In the genomic region with DNA sequence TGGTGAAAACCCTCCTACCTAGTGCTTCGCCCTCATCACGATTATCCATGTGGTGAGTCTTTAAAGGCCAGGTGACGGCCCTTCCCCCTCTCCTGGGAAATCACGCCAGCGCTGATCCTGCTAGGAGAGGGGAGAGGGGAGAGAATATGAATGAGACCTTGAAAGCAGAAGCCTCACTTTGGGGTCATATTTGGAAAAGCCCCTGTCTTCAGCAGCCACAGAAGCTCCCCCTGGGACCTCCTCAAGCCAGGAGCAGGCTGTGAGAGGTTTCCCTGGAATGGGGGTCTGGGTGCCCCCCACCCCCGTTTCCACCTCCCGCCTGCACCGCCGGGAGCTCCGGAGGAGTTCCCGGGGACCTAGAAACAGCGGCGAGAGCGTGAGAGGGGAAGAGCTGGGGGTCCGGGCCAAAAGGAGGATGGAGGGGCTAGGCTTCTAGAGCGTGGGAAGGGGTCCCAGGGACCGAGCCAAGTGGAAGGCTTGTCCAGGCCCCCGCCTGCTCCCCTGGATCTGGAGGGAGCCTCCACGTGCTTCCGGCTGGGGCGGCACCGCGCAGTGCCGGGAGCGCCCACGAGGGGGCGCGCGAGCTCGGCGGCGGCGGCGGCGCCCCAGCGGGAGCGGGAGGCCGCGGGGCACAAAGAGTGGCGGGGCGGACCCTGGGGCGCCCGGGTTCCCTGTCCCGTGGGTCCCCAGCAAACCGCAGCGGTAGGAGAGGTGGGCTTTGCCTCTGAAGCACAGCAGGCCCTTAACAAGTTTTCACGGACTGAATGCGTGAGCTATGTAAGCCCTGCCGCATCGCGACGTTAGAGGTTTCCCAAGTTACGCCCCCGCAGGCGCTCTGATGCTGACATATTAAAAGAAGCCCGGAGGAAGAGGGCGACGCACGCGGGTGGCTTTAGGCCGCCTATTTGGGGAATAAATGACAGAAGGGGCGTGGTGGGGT, we compare ENCODE assay signal across 7 cellular contexts.
DNase-seq lines count a peak whose midpoint lies in the region; ATAC-seq, FAIRE-seq and TF ChIP-seq lines count a peak whose summit lies in the region.

No MANE protein-coding gene starts in this region.

- peaks cover 12% of the 10 kb centered on the region for H3K4me1 Mint-ChIP-seq in chondrocyte (ENCODE audit: low read depth)

- H3K9ac ChIP-seq in HepG2 (ENCODE audit: insufficient read depth, low read depth, low read length) = no peak overlapping the region

- H2AFZ ChIP-seq in HepG2 (ENCODE audit: low read length) = no peak overlapping the region

- 7% methylated on average over 21 of the region's 62 CpGs for WGBS in HepG2 (ENCODE audit: low lambda C conversion rate)

- H3K9me3 Mint-ChIP-seq in chondrocyte (ENCODE audit: low read depth) = peaks cover 8% of the 10 kb centered on the region

- H3K27ac ChIP-seq in HepG2 (ENCODE audit: extremely low read length, insufficient read depth, low read length) = no peak overlapping the region

- no peaks in the 10 kb centered on the region for H4K20me1 ChIP-seq in HepG2 (ENCODE audit: insufficient read depth, low read length)

- no peaks in the 10 kb centered on the region for H3K79me2 ChIP-seq in HepG2 (ENCODE audit: insufficient read depth, low read length)

- H3K4me3 ChIP-seq in HepG2 (replicated peaks in 1 of 3; ENCODE audit: insufficient read depth in 1 of 3, low read depth in 2 of 3, low read length in 3 of 3) = peak overlapping the region; percentile 41 to 72 (median 49)

- no peak for FAIRE-seq in HepG2 (lab: Jason Lieb, UNC)

- TF ChIP-seq POLR2A in HepG2 (IDR thresholded peaks at IDR 0.05; ENCODE audit: insufficient read depth in 1 of 2, low read depth in 2 of 2, low read length in 2 of 2) = no peak

- no TSS peak for BruUV-seq in HepG2 (replicated peaks; lab: Mats Ljungman, UMichigan)

- DNase-seq in GM13977 (ENCODE audit: low spot score) (peak; percentile 87), NCI-H1105 treated with DMSO at 0.1 percent for 48 hours (lab: John Stamatoyannopoulos, UW) (peak; percentile 46), chondrocyte (ENCODE audit: low spot score) (no peak), HepG2 (ENCODE audit: low spot score) (no peak)
- peak; percentile 67 for DNase-seq in activated CD4-positive, CD25-positive, alpha-beta regulatory T cell treated with anti-CD3 and anti-CD28 coated beads, Interleukin-2, amount 50 U/mL, for 72 hours
- peak; percentile 68 for DNase-seq in stimulated activated CD4-positive, alpha-beta T cell treated with anti-CD3 and anti-CD28 coated beads, Interleukin-4, amount 100 ng/mL, for 1 hour

- H3K4me1 ChIP-seq in HepG2 (ENCODE audit: insufficient read depth, low read length) = peaks cover 14% of the 10 kb centered on the region

- H3K4me2 ChIP-seq in HepG2 (ENCODE audit: low read depth, low read length) = peak overlapping the region; percentile 91

- H3K4me3 Mint-ChIP-seq in chondrocyte (ENCODE audit: unreplicated experiment) = peak overlapping the region; percentile 74

- no peak for TF ChIP-seq EP300 in HepG2 (IDR thresholded peaks at IDR 0.05; ENCODE audit: low read depth in 2 of 2, low read length in 2 of 2)
- TF ChIP-seq EP300 in HepG2 (CRISPR knock-in tag; IDR thresholded peaks at IDR 0.05; ENCODE audit: borderline replicate concordance) = no peak

- no peaks in the 10 kb centered on the region for H3K9me3 ChIP-seq in HepG2 (ENCODE audit: low read length)

- no peaks in the 10 kb centered on the region for H3K36me3 Mint-ChIP-seq in chondrocyte (ENCODE audit: low read depth)

- peak; percentile 87 for TF ChIP-seq RAD21 in HepG2 (CRISPR knock-in tag; IDR thresholded peaks at IDR 0.05)

- no peak overlapping the region for H3K27ac Mint-ChIP-seq in chondrocyte (ENCODE audit: unreplicated experiment)

- peaks cover 46% of the 10 kb centered on the region for H3K27me3 Mint-ChIP-seq in chondrocyte (ENCODE audit: low read depth)

- H3K36me3 ChIP-seq in HepG2 (replicated peaks in 1 of 2; ENCODE audit: control insufficient read depth in 1 of 2, insufficient read depth in 2 of 2, low read length in 2 of 2) = no peaks in the 10 kb centered on the region

- CTCF ChIA-PET in HepG2 (lab: Yijun Ruan, JAX; ENCODE audit: low intra/inter-chr PET ratio, low total read pairs) = interaction anchor here (3.3 kb wide), 1 partner anchor 74 kb away, joined by 36 read pairs; no protein-coding TSS in a partner anchor

- intact Hi-C loops in HepG2 (cut with micrococcal nuclease; ENCODE audit: unreplicated experiment) = loop anchor here (1.0 kb wide), 1 partner anchor 74 kb away; no protein-coding TSS in a partner anchor

- TF ChIP-seq CTCF in GM13977 (IDR thresholded peaks at IDR 0.05; ENCODE audit: extremely low read depth, insufficient read depth, missing control alignments) (peak; percentile 98), chondrocyte (IDR thresholded peaks at IDR 0.05) (peak; percentile 97), HepG2 (CRISPR knock-in tag; IDR thresholded peaks at IDR 0.05) (peak; percentile 77)

- H3K27me3 ChIP-seq in HepG2 (ENCODE audit: control insufficient read depth in 1 of 2, insufficient read depth in 2 of 2, low read length in 2 of 2) = peaks cover 2 to 55% of the 10 kb centered on the region in 2 experiments; a peak in 4 of 5 replicates

- POLR2A ChIA-PET in HepG2 (lab: Yijun Ruan, JAX) = interaction anchor here (0.8 kb wide), 1 partner anchor 12 kb away, joined by 3 read pairs; no protein-coding TSS in a partner anchor

- ATAC-seq in HG02623 (IDR thresholded peaks at IDR 0.05; ENCODE audit: unreplicated experiment) (peak; percentile 96), HepG2 (peak; percentile 95)

- in situ Hi-C loops in GM13977 (cut with MboI; ENCODE audit: low pct_unique_long_range_greater_than_20kb, low sequenced_read_pairs, unreplicated experiment) (no loop called here), HepG2 (cut with HindIII; ENCODE audit: extremely low pct_ligation_motif_present, low pct_unique_long_range_greater_than_20kb) (loop anchor here (5.0 kb wide), 1 partner anchor 72 kb away; no protein-coding TSS in a partner anchor)

TF ChIP-seq in HepG2, 621 proteins besides CTCF, POLR2A, EP300 and RAD21 (continues in another document):
- TF ChIP-seq MIER3 (CRISPR knock-in tag; IDR thresholded peaks at IDR 0.05; ENCODE audit: borderline replicate concordance) (no peak), CHD4 (IDR thresholded peaks at IDR 0.05; ENCODE audit: borderline replicate concordance, low read length) (no peak), XBP1 (CRISPR knock-in tag; IDR thresholded peaks at IDR 0.05) (no peak), ZNF12 (CRISPR knock-in tag; IDR thresholded peaks at IDR 0.05) (no peak), JARID2 (CRISPR knock-in tag; IDR thresholded peaks at IDR 0.05; ENCODE audit: insufficient replicate concordance) (no peak), CCDC6 (CRISPR knock-in tag; IDR thresholded peaks at IDR 0.05) (peak; percentile 71; the same call in 1 of the 2 replicates), RARG (CRISPR knock-in tag; IDR thresholded peaks at IDR 0.05; ENCODE audit: low read depth) (no peak), ZNF891 (CRISPR knock-in tag; IDR thresholded peaks at IDR 0.05) (no peak), MAFK (conservative IDR thresholded peaks at IDR 0.05 in 1 of 2, IDR thresholded peaks at IDR 0.05 in 1 of 2; ENCODE audit: low read length in 2 of 2) (no peak), ZNF841 (CRISPR knock-in tag; IDR thresholded peaks at IDR 0.05; ENCODE audit: borderline replicate concordance) (0 out of 2 replicates have a peak, but pooled peaks have one; percentile 38)
- TF ChIP-seq, protein P1, sequence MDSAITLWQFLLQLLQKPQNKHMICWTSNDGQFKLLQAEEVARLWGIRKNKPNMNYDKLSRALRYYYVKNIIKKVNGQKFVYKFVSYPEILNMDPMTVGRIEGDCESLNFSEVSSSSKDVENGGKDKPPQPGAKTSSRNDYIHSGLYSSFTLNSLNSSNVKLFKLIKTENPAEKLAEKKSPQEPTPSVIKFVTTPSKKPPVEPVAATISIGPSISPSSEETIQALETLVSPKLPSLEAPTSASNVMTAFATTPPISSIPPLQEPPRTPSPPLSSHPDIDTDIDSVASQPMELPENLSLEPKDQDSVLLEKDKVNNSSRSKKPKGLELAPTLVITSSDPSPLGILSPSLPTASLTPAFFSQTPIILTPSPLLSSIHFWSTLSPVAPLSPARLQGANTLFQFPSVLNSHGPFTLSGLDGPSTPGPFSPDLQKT (CRISPR knock-in tag; IDR thresholded peaks at IDR 0.05; ENCODE audit: borderline replicate concordance) = no peak
- TF ChIP-seq, protein P2, sequence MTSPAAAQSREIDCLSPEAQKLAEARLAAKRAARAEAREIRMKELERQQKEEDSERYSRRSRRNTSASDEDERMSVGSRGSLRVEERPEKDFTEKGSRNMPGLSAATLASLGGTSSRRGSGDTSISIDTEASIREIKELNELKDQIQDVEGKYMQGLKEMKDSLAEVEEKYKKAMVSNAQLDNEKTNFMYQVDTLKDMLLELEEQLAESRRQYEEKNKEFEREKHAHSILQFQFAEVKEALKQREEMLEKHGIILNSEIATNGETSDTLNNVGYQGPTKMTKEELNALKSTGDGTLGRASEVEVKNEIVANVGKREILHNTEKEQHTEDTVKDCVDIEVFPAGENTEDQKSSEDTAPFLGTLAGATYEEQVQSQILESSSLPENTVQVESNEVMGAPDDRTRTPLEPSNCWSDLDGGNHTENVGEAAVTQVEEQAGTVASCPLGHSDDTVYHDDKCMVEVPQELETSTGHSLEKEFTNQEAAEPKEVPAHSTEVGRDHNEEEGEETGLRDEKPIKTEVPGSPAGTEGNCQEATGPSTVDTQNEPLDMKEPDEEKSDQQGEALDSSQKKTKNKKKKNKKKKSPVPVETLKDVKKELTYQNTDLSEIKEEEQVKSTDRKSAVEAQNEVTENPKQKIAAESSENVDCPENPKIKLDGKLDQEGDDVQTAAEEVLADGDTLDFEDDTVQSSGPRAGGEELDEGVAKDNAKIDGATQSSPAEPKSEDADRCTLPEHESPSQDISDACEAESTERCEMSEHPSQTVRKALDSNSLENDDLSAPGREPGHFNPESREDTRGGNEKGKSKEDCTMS (CRISPR knock-in tag; conservative IDR thresholded peaks at IDR 0.05) = no peak
- TF ChIP-seq, protein P3, sequence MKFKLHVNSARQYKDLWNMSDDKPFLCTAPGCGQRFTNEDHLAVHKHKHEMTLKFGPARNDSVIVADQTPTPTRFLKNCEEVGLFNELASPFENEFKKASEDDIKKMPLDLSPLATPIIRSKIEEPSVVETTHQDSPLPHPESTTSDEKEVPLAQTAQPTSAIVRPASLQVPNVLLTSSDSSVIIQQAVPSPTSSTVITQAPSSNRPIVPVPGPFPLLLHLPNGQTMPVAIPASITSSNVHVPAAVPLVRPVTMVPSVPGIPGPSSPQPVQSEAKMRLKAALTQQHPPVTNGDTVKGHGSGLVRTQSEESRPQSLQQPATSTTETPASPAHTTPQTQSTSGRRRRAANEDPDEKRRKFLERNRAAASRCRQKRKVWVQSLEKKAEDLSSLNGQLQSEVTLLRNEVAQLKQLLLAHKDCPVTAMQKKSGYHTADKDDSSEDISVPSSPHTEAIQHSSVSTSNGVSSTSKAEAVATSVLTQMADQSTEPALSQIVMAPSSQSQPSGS (CRISPR knock-in tag; IDR thresholded peaks at IDR 0.05) = no peak

Comparison
In these comparisons a context has a peak if more than half of its experiments do, and no peak if none do; other contexts are left out.
1. DNase-seq: peak in GM13977 (single experiment), NCI-H1105 treated with DMSO at 0.1 percent for 48 hours (single experiment), activated CD4-positive, CD25-positive, alpha-beta regulatory T cell treated with anti-CD3 and anti-CD28 coated beads, Interleukin-2, amount 50 U/mL, for 72 hours (single experiment) and stimulated activated CD4-positive, alpha-beta T cell treated with anti-CD3 and anti-CD28 coated beads, Interleukin-4, amount 100 ng/mL, for 1 hour (single experiment); none in chondrocyte (single experiment) and HepG2 (single experiment).
2. Peak in every context shown above with its lines, with median percentiles within 50 percentile points of each other: CTCF ChIP-seq.